Comparison of ENCODE assay signal across 10 cellular contexts in the genomic region with DNA sequence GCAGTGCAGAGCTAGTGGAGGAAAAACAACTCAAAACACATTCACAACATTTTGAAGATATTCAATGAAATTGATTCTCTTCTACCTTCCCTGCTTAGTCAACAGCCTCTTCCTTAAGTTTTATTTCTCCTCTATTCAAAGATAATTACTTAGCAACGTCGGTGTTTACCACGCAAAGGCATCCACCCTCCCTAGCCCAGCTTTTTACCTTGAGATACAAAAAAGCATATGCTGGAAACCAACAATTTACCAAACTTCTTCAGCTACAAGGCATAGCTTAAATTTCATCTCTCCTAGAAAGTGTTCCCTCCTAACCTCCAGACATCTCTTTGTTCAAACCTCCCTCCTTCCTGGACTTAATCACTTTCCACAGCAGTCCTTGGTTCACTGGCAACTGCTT.
DNase-seq lines count a peak whose midpoint lies in the region; ATAC-seq and TF ChIP-seq lines count a peak whose summit lies in the region.
"Had no signal": no experiment of that assay in that cellular context is flagged by ENCODE, and none has a peak within 500 bp of the region (broad histone marks: within the 10 kb centered on the region; RNA-seq: fewer than 3 reads in every experiment).

No MANE protein-coding gene starts in this region.

- H4K20me1 ChIP-seq in GM23338 (replicated peaks; ENCODE audit: insufficient read depth) = no peaks in the 10 kb centered on the region

- no peak for DNase-seq in CD4-positive, alpha-beta T cell
- DNase-seq in GM23338 (ENCODE audit: low spot score) (no peak), mesothelial cell of epicardium (ENCODE audit: low spot score in 2 of 2, unreplicated experiment in 2 of 2) (no peak), NCI-H2196 (lab: John Stamatoyannopoulos, UW; ENCODE audit: unreplicated experiment) (no peak), head of caudate nucleus (no peak), NCI-H82 (lab: John Stamatoyannopoulos, UW) (no peak)
- DNase-seq: IMR-90, NCI-H1105 treated with DMSO at 0.1 percent for 48 hours, occipital lobe had no signal

- H3K27me3 ChIP-seq in CD4-positive, alpha-beta T cell (ENCODE audit: control insufficient read depth, insufficient read depth, low read length) = peaks cover 16% of the 10 kb centered on the region
- peaks cover 24% of the 10 kb centered on the region for H3K27me3 ChIP-seq in GM23338 (ENCODE audit: insufficient read depth)

- peaks cover 39% of the 10 kb centered on the region for H3K4me1 ChIP-seq in GM23338 (ENCODE audit: insufficient read depth)

- no peaks in the 10 kb centered on the region for H3K36me3 Mint-ChIP-seq in CD4-positive, alpha-beta T cell (ENCODE audit: low read depth)
- H3K36me3 Mint-ChIP-seq in GM23338 (ENCODE audit: low read depth) (peaks cover 10% of the 10 kb centered on the region; the same call in 2 of the 3 replicates), mesothelial cell of epicardium (no peaks in the 10 kb centered on the region)
- no peaks in the 10 kb centered on the region for H3K36me3 Mint-ChIP-seq in activated T-helper 17 cell treated with anti-CD3 and anti-CD28 coated beads, Interleukin-2, amount 50 U/mL, for 72 hours (ENCODE audit: low read depth)

- H3K79me2 ChIP-seq in GM23338 (replicated peaks; ENCODE audit: insufficient read depth) = peaks cover 42% of the 10 kb centered on the region

- H3K9me3 Mint-ChIP-seq in CD4-positive, alpha-beta T cell = no peaks in the 10 kb centered on the region
- H3K9me3 Mint-ChIP-seq in GM23338 = no peaks in the 10 kb centered on the region; the same call in 2 of the 3 replicates
- no peaks in the 10 kb centered on the region for H3K9me3 Mint-ChIP-seq in activated T-helper 17 cell treated with anti-CD3 and anti-CD28 coated beads, Interleukin-2, amount 50 U/mL, for 72 hours
- H3K9me3 Mint-ChIP-seq in mesothelial cell of epicardium = no peaks in the 10 kb centered on the region

- H2AFZ ChIP-seq in GM23338 = no peak overlapping the region

- H3F3A ChIP-seq in GM23338 (replicated peaks; ENCODE audit: low read depth) = 0 out of 2 replicates have a peak, but pooled peaks cover 4% of the 10 kb centered on the region

- H3K9me3 ChIP-seq in CD4-positive, alpha-beta T cell (ENCODE audit: control insufficient read depth, low read length) = no peaks in the 10 kb centered on the region

- H3K9me2 ChIP-seq in GM23338 (ENCODE audit: insufficient read depth) = no peaks in the 10 kb centered on the region

- intact Hi-C loops in CD4-positive, alpha-beta T cell (cut with DNase I, micrococcal nuclease) = loop anchor here in 1 of 2 experiments (5.0 kb wide), 2 partner anchors 209 to 374 kb away; no protein-coding TSS in a partner anchor
- intact Hi-C loops in head of caudate nucleus (cut with DNase I) = no loop called here

- no peak for TF ChIP-seq CTCF in CD4-positive, alpha-beta T cell (IDR thresholded peaks at IDR 0.05)
- TF ChIP-seq CTCF in GM23338 (conservative IDR thresholded peaks at IDR 0.05; ENCODE audit: low read depth in 2 of 2) (no peak), mesothelial cell of epicardium (IDR thresholded peaks at IDR 0.05; ENCODE audit: unreplicated experiment) (no peak)

- no peak overlapping the region for H3K27ac Mint-ChIP-seq in CD4-positive, alpha-beta T cell
- H3K27ac Mint-ChIP-seq in GM23338 (no peak overlapping the region), mesothelial cell of epicardium (peak overlapping the region; percentile 89)
- H3K27ac Mint-ChIP-seq in activated T-helper 17 cell treated with anti-CD3 and anti-CD28 coated beads, Interleukin-2, amount 50 U/mL, for 72 hours = no peak overlapping the region

- no peak overlapping the region for H3K27ac ChIP-seq in CD4-positive, alpha-beta T cell (ENCODE audit: low read depth, low read length)
- H3K27ac ChIP-seq in GM23338 (ENCODE audit: low read depth) = no peak overlapping the region

- peak overlapping the region; percentile 89 for H3K4me2 ChIP-seq in GM23338

- CTCF ChIA-PET in CD4-positive, alpha-beta T cell (lab: Charles Lee) = interaction anchor here (4.0 kb wide), 1 partner anchor 24 kb away, joined by 24 read pairs; no protein-coding TSS in a partner anchor

- H3K4me3 ChIP-seq in GM23338 = peak overlapping the region; percentile 80

- POLR2A ChIA-PET in CD4-positive, alpha-beta T cell (lab: Charles Lee) = no interaction called here

- ATAC-seq in CD4-positive, alpha-beta T cell (ENCODE audit: poor library complexity) = no peak
- no peak for ATAC-seq in GM23338
- ATAC-seq in activated T-helper 17 cell treated with anti-CD3 and anti-CD28 coated beads, Interleukin-2, amount 50 U/mL, for 72 hours (replicated peaks) = no peak

- peak overlapping the region; percentile 84 for H3K4me3 Mint-ChIP-seq in CD4-positive, alpha-beta T cell
- H3K4me3 Mint-ChIP-seq in GM23338 (peak overlapping the region; percentile 79), mesothelial cell of epicardium (peak overlapping the region; percentile 84)
- peak overlapping the region; percentile 72 for H3K4me3 Mint-ChIP-seq in activated T-helper 17 cell treated with anti-CD3 and anti-CD28 coated beads, Interleukin-2, amount 50 U/mL, for 72 hours

- H3K27me3 Mint-ChIP-seq in CD4-positive, alpha-beta T cell = peaks cover 18% of the 10 kb centered on the region
- H3K27me3 Mint-ChIP-seq in GM23338 (ENCODE audit: insufficient read depth, low read depth, poor library complexity) (peaks cover 29% of the 10 kb centered on the region), mesothelial cell of epicardium (ENCODE audit: low read depth) (no peaks in the 10 kb centered on the region)
- peaks cover 16% of the 10 kb centered on the region for H3K27me3 Mint-ChIP-seq in activated T-helper 17 cell treated with anti-CD3 and anti-CD28 coated beads, Interleukin-2, amount 50 U/mL, for 72 hours

- no peaks in the 10 kb centered on the region for H3K36me3 ChIP-seq in GM23338 (ENCODE audit: insufficient read depth)

- H3K4me1 Mint-ChIP-seq in CD4-positive, alpha-beta T cell (ENCODE audit: low read depth) = peaks cover 43% of the 10 kb centered on the region
- H3K4me1 Mint-ChIP-seq in GM23338 (peaks cover 60% of the 10 kb centered on the region), mesothelial cell of epicardium (peaks cover 64% of the 10 kb centered on the region)
- peaks cover 32% of the 10 kb centered on the region for H3K4me1 Mint-ChIP-seq in activated T-helper 17 cell treated with anti-CD3 and anti-CD28 coated beads, Interleukin-2, amount 50 U/mL, for 72 hours

TF ChIP-seq in GM23338, 12 proteins besides CTCF, POLR2A, EP300 and RAD21 (continues in another document):
- TF ChIP-seq, protein P1, sequence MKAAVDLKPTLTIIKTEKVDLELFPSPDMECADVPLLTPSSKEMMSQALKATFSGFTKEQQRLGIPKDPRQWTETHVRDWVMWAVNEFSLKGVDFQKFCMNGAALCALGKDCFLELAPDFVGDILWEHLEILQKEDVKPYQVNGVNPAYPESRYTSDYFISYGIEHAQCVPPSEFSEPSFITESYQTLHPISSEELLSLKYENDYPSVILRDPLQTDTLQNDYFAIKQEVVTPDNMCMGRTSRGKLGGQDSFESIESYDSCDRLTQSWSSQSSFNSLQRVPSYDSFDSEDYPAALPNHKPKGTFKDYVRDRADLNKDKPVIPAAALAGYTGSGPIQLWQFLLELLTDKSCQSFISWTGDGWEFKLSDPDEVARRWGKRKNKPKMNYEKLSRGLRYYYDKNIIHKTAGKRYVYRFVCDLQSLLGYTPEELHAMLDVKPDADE (IDR thresholded peaks at IDR 0.05) = no peak
